9 cellular contexts compared by ENCODE assay signal in the genomic region with DNA sequence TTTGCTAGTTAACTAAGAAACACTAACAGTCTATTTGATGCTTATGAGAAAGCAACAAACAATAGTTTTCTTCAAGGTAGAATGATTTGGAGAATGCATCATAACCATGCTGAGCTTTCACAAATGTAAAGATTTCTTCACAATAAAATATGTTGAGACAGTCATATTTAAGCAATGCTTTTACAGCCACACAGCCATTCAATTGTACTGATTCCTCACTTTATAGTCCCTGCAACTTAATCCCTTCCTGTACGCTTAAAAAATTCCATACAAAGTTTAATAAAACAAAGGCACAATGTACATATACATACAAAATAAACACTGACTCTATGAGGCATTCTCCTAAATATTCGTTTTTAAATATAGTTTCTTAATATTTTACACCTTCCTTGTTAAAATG. TPM values are rescaled to one million over a fixed set of nuclear protein-coding genes. Genes with fewer than 3 reads are reported as not detected.
"Had no signal": no experiment of that assay in that cellular context is flagged by ENCODE, and none has a peak within 500 bp of the region (broad histone marks: within the 10 kb centered on the region; RNA-seq: fewer than 3 reads in every experiment).

No MANE protein-coding gene starts in this region.

- H3K27ac ChIP-seq: HL-60 had no signal

- H2AFZ ChIP-seq: GM23338 had no signal

- ATAC-seq: GM23338, HepG2 had no signal

- H3K36me3 Mint-ChIP-seq: IgD-negative memory B cell had no signal

- H3K4me1 Mint-ChIP-seq: GM23338, H9 had no signal

- H3K9me3 Mint-ChIP-seq: GM23338 had no signal

- H3K27ac Mint-ChIP-seq: GM23338, H9, IgD-negative memory B cell had no signal

- H3K4me3 ChIP-seq: GM23338 had no signal

- H3K4me2 ChIP-seq: GM23338 had no signal

- DNase-seq: H9, HCEC 1CT, KBM-7 had no signal

- H3K4me3 Mint-ChIP-seq: GM23338, H9, IgD-negative memory B cell had no signal

RNA-seq across cellular contexts. Expression of gene ACOD1, which starts 4.7 kb away (rescaled TPM):
- total RNA-seq: GM23338, H1, H9, HepG2, HT1080 had no signal
- polyA plus RNA-seq: GM23338, H1, HepG2, IgD-negative memory B cell had no signal

RNA-seq across cellular contexts. Expression of gene KCTD12, which starts 57.4 kb away (rescaled TPM):
- total RNA-seq: HepG2 had no signal
- polyA plus RNA-seq: HepG2 had no signal
